ENCODE assay signal across 8 cellular contexts in the genomic region with DNA sequence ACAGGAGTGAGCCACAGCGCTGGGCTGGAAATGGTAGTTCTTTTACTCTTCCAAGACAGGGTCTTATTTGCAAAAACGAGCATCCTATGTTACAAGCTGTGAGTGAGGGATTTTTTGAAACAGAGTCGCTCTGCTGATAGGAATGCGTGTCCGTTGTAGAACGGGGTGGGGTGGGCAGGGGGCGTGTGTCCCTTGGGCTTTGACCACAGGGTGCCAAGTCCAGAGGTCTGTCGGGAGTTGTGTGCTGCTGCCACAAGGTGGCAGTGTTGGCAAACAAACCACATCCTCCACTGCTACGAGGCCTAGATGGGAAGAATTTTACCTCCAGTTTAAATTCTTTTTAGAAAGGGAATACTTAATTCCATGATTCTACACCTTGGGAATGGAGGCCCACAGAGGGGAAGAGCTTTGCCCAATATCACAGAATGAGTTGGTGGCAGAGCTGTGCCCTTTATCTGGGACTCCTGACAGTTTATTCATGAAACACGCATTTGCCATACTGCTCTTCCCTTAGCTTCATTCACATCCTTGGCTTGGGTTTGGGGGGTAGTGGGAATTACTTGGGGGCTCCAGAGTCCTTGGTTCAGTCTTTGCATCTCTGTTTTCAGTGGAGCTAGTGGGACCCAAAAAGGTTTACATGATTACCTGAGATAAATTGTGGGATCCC. TPM values are rescaled to one million over a fixed set of nuclear protein-coding genes. Genes with fewer than 3 reads are reported as not detected.
DNase-seq lines count a peak whose midpoint lies in the region; ATAC-seq, FAIRE-seq and TF ChIP-seq lines count a peak whose summit lies in the region.

No MANE protein-coding gene starts in this region.

- intact Hi-C loops in OCI-LY7 (cut with micrococcal nuclease; ENCODE audit: unreplicated experiment) (loop anchor here (1.0 to 5.0 kb wide), 3 partner anchors 98 to 184 kb away; no protein-coding TSS in a partner anchor), esophagus squamous epithelium (cut with DNase I) (no loop called here)

- no peak overlapping the region for H3K27ac Mint-ChIP-seq in CD8-positive, alpha-beta memory T cell
- H3K27ac Mint-ChIP-seq in naive thymus-derived CD8-positive, alpha-beta T cell = no peak overlapping the region

- no peaks in the 10 kb centered on the region for H4K20me1 ChIP-seq in OCI-LY7 (ENCODE audit: insufficient read depth, low read length)

- H3K27ac ChIP-seq in CD8-positive, alpha-beta memory T cell (ENCODE audit: low read depth, low read length) = no peak overlapping the region
- no peak overlapping the region for H3K27ac ChIP-seq in OCI-LY7 (ENCODE audit: low read depth, low read length, poor library complexity, severe bottlenecking)
- H3K27ac ChIP-seq in esophagus squamous epithelium = no peak overlapping the region

- CTCF ChIA-PET in CD8-positive, alpha-beta memory T cell (lab: Charles Lee) = interaction anchor here (0.7 to 8.2 kb wide), 19 partner anchors 14 to 264 kb away, joined by 3 to 120 read pairs (median 3); no protein-coding TSS in a partner anchor
- CTCF ChIA-PET in OCI-LY7 (lab: Charles Lee; ENCODE audit: unreplicated experiment) = interaction anchor here (0.6 to 1.9 kb wide), 5 partner anchors 79 to 183 kb away, joined by 3 to 9 read pairs (median 4); no protein-coding TSS in a partner anchor

- H3K79me2 ChIP-seq in OCI-LY7 (ENCODE audit: insufficient read depth, low read depth, low read length) = no peaks in the 10 kb centered on the region

- H2AFZ ChIP-seq in OCI-LY7 (ENCODE audit: low read length) = no peak overlapping the region

- H3K4me2 ChIP-seq in OCI-LY7 (ENCODE audit: low read length) = no peak overlapping the region

- peaks cover 9 to 15% (median 12%) of the 10 kb centered on the region in 3 donors for H3K4me1 Mint-ChIP-seq in CD8-positive, alpha-beta memory T cell
- peaks cover 5 to 23% (median 15%) of the 10 kb centered on the region in 4 donors for H3K4me1 Mint-ChIP-seq in naive thymus-derived CD8-positive, alpha-beta T cell

- peak; percentile 43 to 77 (median 51) for DNase-seq in CD8-positive, alpha-beta memory T cell
- peak; percentile 87 for DNase-seq in HTR-8/SVneo (ENCODE audit: insufficient read length, low spot score)
- peak; percentile 77 for DNase-seq in OCI-LY7 (ENCODE audit: low spot score)
- DNase-seq in activated CD8-positive, alpha-beta memory T cell treated with anti-CD3 and anti-CD28 coated beads, Interleukin-2, amount 50 U/mL, for 48 hours = peak; percentile 82
- no peak for DNase-seq in esophagus squamous epithelium (lab: John Stamatoyannopoulos, UW)
- peak; percentile 33 to 77 (median 56) for DNase-seq in naive thymus-derived CD8-positive, alpha-beta T cell
- peak; percentile 69 for DNase-seq in stimulated activated naive CD8-positive, alpha-beta T cell treated with anti-CD3 and anti-CD28 coated beads, Interleukin-15, Interleukin-2, amounts not matched to agents 100 U/mL and 50 U/mL, for 24 hours

- peaks cover 13% of the 10 kb centered on the region for H3K4me1 ChIP-seq in CD8-positive, alpha-beta memory T cell (ENCODE audit: insufficient read depth, low read length)
- H3K4me1 ChIP-seq in OCI-LY7 (ENCODE audit: insufficient read depth, low read length, poor library complexity, severe bottlenecking) = peaks cover 29% of the 10 kb centered on the region
- peaks cover 5 to 26% (median 13%) of the 10 kb centered on the region in 3 donors for H3K4me1 ChIP-seq in esophagus squamous epithelium

- TF ChIP-seq CTCF in OCI-LY7 (conservative IDR thresholded peaks at IDR 0.05; ENCODE audit: low read length) (peak; percentile 94), esophagus squamous epithelium (IDR thresholded peaks at IDR 0.05) (peak; percentile 91 to 95 (median 93))

- no peaks in the 10 kb centered on the region for H3K9me2 ChIP-seq in OCI-LY7 (ENCODE audit: insufficient read depth, low read length)

- POLR2A ChIA-PET in CD8-positive, alpha-beta memory T cell (lab: Charles Lee) = no interaction called here
- POLR2A ChIA-PET in OCI-LY7 (lab: Charles Lee) = interaction anchor here (0.6 to 1.1 kb wide), 3 partner anchors 96 to 554 kb away, joined by 3 to 4 read pairs (median 3); no protein-coding TSS in a partner anchor
- POLR2A ChIA-PET in naive thymus-derived CD8-positive, alpha-beta T cell (lab: Charles Lee) = interaction anchor here (0.5 to 1.7 kb wide), 2 partner anchors 72 to 99 kb away, joined by 3 to 5 read pairs; no protein-coding TSS in a partner anchor

- H3K36me3 Mint-ChIP-seq in CD8-positive, alpha-beta memory T cell = no peaks in the 10 kb centered on the region
- H3K36me3 Mint-ChIP-seq in naive thymus-derived CD8-positive, alpha-beta T cell = no peaks in the 10 kb centered on the region

- BruUV-seq in OCI-LY7 (replicated peaks; lab: Mats Ljungman, UMichigan) = no TSS peak

- FAIRE-seq in HTR-8/SVneo (lab: Jason Lieb, UNC) = peak; percentile 62

- H3K4me3 Mint-ChIP-seq in CD8-positive, alpha-beta memory T cell = no peak overlapping the region
- H3K4me3 Mint-ChIP-seq in naive thymus-derived CD8-positive, alpha-beta T cell = no peak overlapping the region

- ATAC-seq in naive thymus-derived CD8-positive, alpha-beta T cell = peak; percentile 81 to 90
- ATAC-seq in stimulated activated naive CD8-positive, alpha-beta T cell treated with anti-CD3 and anti-CD28 coated beads, Interleukin-15, Interleukin-2, amounts not matched to agents 100 U/mL and 50 U/mL, for 24 hours = peak; percentile 74
- ATAC-seq in HG03521 (IDR thresholded peaks at IDR 0.05; ENCODE audit: unreplicated experiment) = no peak

- H3K4me3 ChIP-seq in CD8-positive, alpha-beta memory T cell (ENCODE audit: low read length) = no peak overlapping the region
- H3K4me3 ChIP-seq in OCI-LY7 (ENCODE audit: low read depth, low read length, poor library complexity, severe bottlenecking) = no peak overlapping the region
- H3K4me3 ChIP-seq in esophagus squamous epithelium = no peak overlapping the region

- no peak for TF ChIP-seq POLR2A in esophagus squamous epithelium (IDR thresholded peaks at IDR 0.05)

- H3K27me3 ChIP-seq in CD8-positive, alpha-beta memory T cell (ENCODE audit: insufficient read depth, low read length, poor library complexity, severe bottlenecking) = no peaks in the 10 kb centered on the region
- no peaks in the 10 kb centered on the region for H3K27me3 ChIP-seq in esophagus squamous epithelium

- 15 to 25% methylated on average over 4 to 9 of the region's 10 CpGs for WGBS in esophagus squamous epithelium, 2 donors

- no peaks in the 10 kb centered on the region for H3K36me3 ChIP-seq in CD8-positive, alpha-beta memory T cell (ENCODE audit: insufficient read depth, low read length)
- H3K36me3 ChIP-seq in OCI-LY7 (ENCODE audit: insufficient read depth, low read length) (no peaks in the 10 kb centered on the region), esophagus squamous epithelium (no peaks in the 10 kb centered on the region)

- peaks cover 0 to 9% of the 10 kb centered on the region in 2 donors for H3K27me3 Mint-ChIP-seq in CD8-positive, alpha-beta memory T cell
- H3K27me3 Mint-ChIP-seq in naive thymus-derived CD8-positive, alpha-beta T cell = peaks cover 0 to 3% (median 2%) of the 10 kb centered on the region in 5 donors

- no peaks in the 10 kb centered on the region for H3K9me3 Mint-ChIP-seq in CD8-positive, alpha-beta memory T cell
- no peaks in the 10 kb centered on the region for H3K9me3 Mint-ChIP-seq in naive thymus-derived CD8-positive, alpha-beta T cell

- H3K9me3 ChIP-seq in CD8-positive, alpha-beta memory T cell (ENCODE audit: low read length) = no peaks in the 10 kb centered on the region
- H3K9me3 ChIP-seq in OCI-LY7 (ENCODE audit: low read length) (no peaks in the 10 kb centered on the region), esophagus squamous epithelium (no peaks in the 10 kb centered on the region)

RNA-seq across cellular contexts. Expression of a gene that starts 30.6 kb away (rescaled TPM):
- 1 to 10 TPM; 5.3 to 6.4 TPM for total RNA-seq in CD8-positive, alpha-beta memory T cell
- 0.09 TPM for polyA plus RNA-seq in CD8-positive, alpha-beta memory T cell
- not detected in 2 replicates for total RNA-seq in OCI-LY7 (2014; rRNA removed; shearing (Covaris generic))
- total RNA-seq in OCI-LY7 (2022) = not detected in 2 replicates
- 10 to 100 TPM in 1 of 4 donors, 1 to 10 TPM in 3; 3.7 to 11.1 (median 6.9) TPM for total RNA-seq in esophagus squamous epithelium
- total RNA-seq in naive thymus-derived CD8-positive, alpha-beta T cell = not detected
- polyA plus RNA-seq in naive thymus-derived CD8-positive, alpha-beta T cell = under 1 TPM in 1 of 3 donors, not detected in 2; 0.09 TPM

Comparison
In these comparisons a context has a peak if more than half of its experiments do, and no peak if none do; other contexts are left out.
1. RNA of a gene that starts 30.6 kb away (total RNA-seq): 3.7 to 11.1 TPM in esophagus squamous epithelium and 5.3 to 6.4 TPM in CD8-positive, alpha-beta memory T cell; not detected in OCI-LY7 and not detected in naive thymus-derived CD8-positive, alpha-beta T cell; every median in the first group is over 4 times any median in the second.